32 cellular contexts compared by ENCODE assay signal in genomic region chr17:61453563-61453962, GRCh38. TPM values are rescaled to one million over a fixed set of nuclear protein-coding genes. Genes with fewer than 3 reads are reported as not detected.
DNase-seq lines count a peak whose midpoint lies in the region; ATAC-seq, FAIRE-seq and TF ChIP-seq lines count a peak whose summit lies in the region.
"Had no signal": no experiment of that assay in that cellular context is flagged by ENCODE, and none has a peak within 500 bp of the region (broad histone marks: within the 10 kb centered on the region; RNA-seq: fewer than 3 reads in every experiment).

No MANE protein-coding gene starts in this region.

- TF ChIP-seq RAD21 in neural cell (conservative IDR thresholded peaks at IDR 0.05): no peak

- no peak overlapping the region for H3K4me2 ChIP-seq in PC-3 (ENCODE audit: low read length)
- H3K4me2 ChIP-seq in neural cell (ENCODE audit: low read length): no peak overlapping the region

- TF ChIP-seq CTCF in PC-3 (conservative IDR thresholded peaks at IDR 0.05; ENCODE audit: low read depth, low read length) (no peak), fibroblast of the aortic adventitia (IDR thresholded peaks at IDR 0.05; ENCODE audit: insufficient read depth, low read length) (no peak), neural cell (IDR thresholded peaks at IDR 0.05; ENCODE audit: poor library complexity, severe bottlenecking) (no peak)

- H3K9me3 ChIP-seq in PC-3 (ENCODE audit: low read length) (no peaks in the 10 kb centered on the region), neural cell (ENCODE audit: low read length) (no peaks in the 10 kb centered on the region)
- H3K9me3 ChIP-seq: gastroesophageal sphincter, spleen had no signal

- H3K4me3 ChIP-seq in PC-3 (ENCODE audit: low read length) (no peak overlapping the region), fibroblast of the aortic adventitia (ENCODE audit: low read depth, low read length) (no peak overlapping the region), neural cell (ENCODE audit: low read length) (no peak overlapping the region)
- H3K4me3 ChIP-seq: gastroesophageal sphincter, SJSA1 had no signal

- no peaks in the 10 kb centered on the region for H3F3A ChIP-seq in PC-3 (ENCODE audit: low read length, unreplicated experiment)
- no peaks in the 10 kb centered on the region for H3F3A ChIP-seq in neural cell (ENCODE audit: insufficient read depth, low read length, poor library complexity, severe bottlenecking)

- CTCF ChIA-PET in PC-3 (lab: Charles Lee): no interaction called here

- DNase-seq in PC-3 (peak; percentile 26), fibroblast of the aortic adventitia (ENCODE audit: low read depth) (peak; percentile 9), cerebellum (ENCODE audit: low spot score) (no peak), CD1c-positive myeloid dendritic cell (ENCODE audit: extremely low spot score) (no peak), hippocampal formation (lab: John Stamatoyannopoulos, UW) (no peak), NCI-H2227 (lab: John Stamatoyannopoulos, UW; ENCODE audit: unreplicated experiment) (no peak)
- DNase-seq: activated CD4-positive, alpha-beta T cell treated with anti-CD3 and anti-CD28 coated beads for 1 hour; activated CD8-positive, alpha-beta T cell treated with anti-CD3 and anti-CD28 coated beads for 36 hours; activated effector memory CD4-positive, alpha-beta T cell treated with anti-CD3 and anti-CD28 coated beads, Interleukin-2, amount 50 U/mL, for 16 hours; brain microvascular endothelial cell; CD4-positive, CD25-positive, alpha-beta regulatory T cell; DMS 273 treated with DMSO at 0.1 percent for 48 hours; effector memory CD4-positive, alpha-beta T cell; GOT3; Karpas-422; mesendoderm; naive B cell; NCI-H1694 treated with DMSO at 0.1 percent for 48 hours; NCI-H2171; NCI-H524 treated with DMSO at 0.1 percent for 48 hours; spleen; stimulated activated CD4-positive, alpha-beta T cell treated with anti-CD3 and anti-CD28 coated beads, Interleukin-2, amount 100 ng/mL, for 48 hours; T-helper 1 cell had no signal

- no TSS peak for BruUV-seq in PC-3 (replicated peaks; lab: Mats Ljungman, UMichigan)

- H3K79me2 ChIP-seq in PC-3 (ENCODE audit: low read length) (no peaks in the 10 kb centered on the region), neural cell (replicated peaks; ENCODE audit: insufficient read depth, low read length) (no peaks in the 10 kb centered on the region)

- intact Hi-C loops in PC-3 (cut with micrococcal nuclease): no loop called here

- no peak overlapping the region for H3K9ac ChIP-seq in PC-3 (ENCODE audit: low read length)
- H3K9ac ChIP-seq in neural cell (ENCODE audit: low read length): no peak overlapping the region

- H3K27ac ChIP-seq in PC-3 (ENCODE audit: low read length) (no peak overlapping the region), neural cell (ENCODE audit: low read length) (no peak overlapping the region)
- H3K27ac ChIP-seq: brain microvascular endothelial cell, esophagus muscularis mucosa, gastroesophageal sphincter, SJSA1, spleen had no signal

- FAIRE-seq in G401.6 (lab: Jason Lieb, UNC): peak; percentile 34
- FAIRE-seq: keratinocyte, RCC 7860 had no signal

- H3K27me3 ChIP-seq in PC-3 (ENCODE audit: low read length) (no peaks in the 10 kb centered on the region), neural cell (ENCODE audit: insufficient read depth, low read depth, low read length) (peaks cover 98% of the 10 kb centered on the region)
- H3K27me3 ChIP-seq: SJSA1 had no signal

- no peak for TF ChIP-seq EP300 in neural cell (conservative IDR thresholded peaks at IDR 0.05; ENCODE audit: poor library complexity, severe bottlenecking)

- H3K36me3 ChIP-seq in PC-3 (ENCODE audit: low read depth, low read length) (no peaks in the 10 kb centered on the region), neural cell (ENCODE audit: insufficient read depth, low read length) (no peaks in the 10 kb centered on the region)
- H3K36me3 ChIP-seq: brain microvascular endothelial cell, esophagus muscularis mucosa, gastroesophageal sphincter, SJSA1, spleen had no signal

- no peaks in the 10 kb centered on the region for H3K9me2 ChIP-seq in PC-3 (replicated peaks; ENCODE audit: low read length)
- no peaks in the 10 kb centered on the region for H3K9me2 ChIP-seq in neural cell (ENCODE audit: insufficient read depth, low read length)

- H3K4me1 ChIP-seq in PC-3 (ENCODE audit: insufficient read depth, low read length): no peaks in the 10 kb centered on the region
- H3K4me1 ChIP-seq: SJSA1 had no signal

- ATAC-seq in PC-3: peak; percentile 65; the same call in 1 of the 2 replicates
- ATAC-seq: activated CD8-positive, alpha-beta T cell treated with anti-CD3 and anti-CD28 coated beads for 36 hours; gastroesophageal sphincter; stimulated activated effector memory CD8-positive, alpha-beta T cell treated with anti-CD3 and anti-CD28 coated beads, Interleukin-12 subunit alpha, Interleukin-12 subunit beta, amount 100 ng/mL, for 72 hours had no signal

- H2AFZ ChIP-seq in PC-3 (ENCODE audit: low read length) (no peak overlapping the region), neural cell (ENCODE audit: low read depth, low read length) (no peak overlapping the region)

- H4K20me1 ChIP-seq in PC-3 (ENCODE audit: low read length): no peaks in the 10 kb centered on the region
- H4K20me1 ChIP-seq in neural cell (ENCODE audit: insufficient read depth): no peaks in the 10 kb centered on the region

- POLR2A ChIA-PET in PC-3 (lab: Charles Lee; ENCODE audit: unreplicated experiment): no interaction called here

TF ChIP-seq in neural cell, 6 proteins besides CTCF, POLR2A, EP300 and RAD21:
- no peak for TF ChIP-seq MXI1 (conservative IDR thresholded peaks at IDR 0.05; ENCODE audit: poor library complexity, severe bottlenecking)
- no peak for TF ChIP-seq TAF1 (IDR thresholded peaks at IDR 0.05; ENCODE audit: low read depth)
- TF ChIP-seq SMC3 (conservative IDR thresholded peaks at IDR 0.05; ENCODE audit: poor library complexity): no peak
- no peak for TF ChIP-seq EZH2 (IDR thresholded peaks at IDR 0.05; ENCODE audit: borderline replicate concordance, insufficient read depth, low read length, poor library complexity, severe bottlenecking)
- TF ChIP-seq REST (IDR thresholded peaks at IDR 0.05; ENCODE audit: borderline replicate concordance): no peak
- peak; percentile 76 for TF ChIP-seq POLR2AphosphoS5 (IDR thresholded peaks at IDR 0.05)

RNA-seq across cellular contexts. Expression of gene TBX4, which starts 1.3 kb away (rescaled TPM):
- total RNA-seq in PC-3 (2014; rRNA removed) (not detected in 2 replicates), fibroblast of the aortic adventitia (ENCODE audit: low replicate concordance) (0.16 TPM in 1 of 2 replicates, not detected in the other), cerebellum (not detected)
- polyA plus RNA-seq in neural cell: not detected in 2 replicates
- not detected in 2 replicates for polyA minus RNA-seq in neural cell
- total RNA-seq: activated CD8-positive, alpha-beta T cell treated with anti-CD3 and anti-CD28 coated beads for 36 hours; CD4-positive, CD25-positive, alpha-beta regulatory T cell; esophagus muscularis mucosa; osteocyte; spleen had no signal
- polyA plus RNA-seq: CD4-positive, CD25-positive, alpha-beta regulatory T cell; spleen had no signal

RNA-seq across cellular contexts. Expression of gene TBX2, which starts 53.9 kb away (rescaled TPM):
- total RNA-seq in PC-3 (2014; rRNA removed) (7.1 and 8.5 TPM in 2 replicates), fibroblast of the aortic adventitia (ENCODE audit: low replicate concordance) (4.1 and 20.8 TPM in 2 replicates), cerebellum (1.3 TPM)
- not detected in 2 replicates for polyA plus RNA-seq in neural cell
- 0.12 TPM in 1 of 2 replicates, not detected in the other for polyA minus RNA-seq in neural cell
- total RNA-seq: activated CD8-positive, alpha-beta T cell treated with anti-CD3 and anti-CD28 coated beads for 36 hours; CD4-positive, CD25-positive, alpha-beta regulatory T cell had no signal
- polyA plus RNA-seq: CD4-positive, CD25-positive, alpha-beta regulatory T cell; keratinocyte had no signal

Comparison
In these comparisons a context has a peak if more than half of its experiments do, and no peak if none do; other contexts are left out.
1. DNase-seq: peak in PC-3 (single experiment) and fibroblast of the aortic adventitia (single experiment); none in cerebellum (single experiment), CD1c-positive myeloid dendritic cell (single experiment), hippocampal formation (0 of 2) and NCI-H2227 (single experiment).